In the genomic region with DNA sequence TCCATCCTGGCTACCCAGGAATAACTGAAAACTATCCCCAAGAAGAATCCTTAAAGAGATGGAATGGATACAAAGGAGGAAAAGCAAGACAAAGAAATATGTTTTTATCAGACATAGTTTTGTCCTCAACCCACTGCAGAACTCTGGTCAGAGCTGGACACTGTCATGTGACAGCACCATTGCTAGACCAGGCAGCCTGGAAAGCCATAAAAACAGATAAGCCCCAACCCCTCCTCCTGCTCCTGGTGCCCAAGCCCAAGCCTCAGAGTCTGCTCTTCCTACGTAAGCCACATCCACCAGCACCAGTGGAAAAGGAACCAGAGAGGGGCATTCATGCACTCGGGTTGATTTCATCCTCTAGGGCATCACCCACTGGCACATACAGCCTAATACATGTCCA, we compare ENCODE assay signal across 25 cellular contexts.
"Had no signal": no experiment of that assay in that cellular context is flagged by ENCODE, and none has a peak within 500 bp of the region (broad histone marks: within the 10 kb centered on the region; RNA-seq: fewer than 3 reads in every experiment).

No MANE protein-coding gene starts in this region.

- H3K27me3 ChIP-seq: colonic mucosa, pancreas, right lobe of liver, transverse colon, vagina had no signal

- DNase-seq: colonic mucosa; effector CD8-positive, alpha-beta T cell; foreskin fibroblast; gastrocnemius medialis; head of caudate nucleus; kidney glomerular epithelial cell; left colon; left ventricle myocardium inferior; lower lobe of right lung; natural killer cell; pancreas; right lobe of liver; small intestine; stimulated activated CD4-positive, alpha-beta T cell treated with anti-CD3 and anti-CD28 coated beads, Interleukin-12 subunit alpha, Interleukin-12 subunit beta, amount 100 ng/mL, for 4 hours; stimulated activated CD4-positive, alpha-beta T cell treated with anti-CD3 and anti-CD28 coated beads, Interleukin-1b, Interleukin-23, amount 100 ng/mL, for 48 hours; stimulated activated CD4-positive, alpha-beta T cell treated with anti-CD3 and anti-CD28 coated beads, Interleukin-4, amount 100 ng/mL, for 1 hour; stimulated activated CD8-positive, alpha-beta memory T cell treated with anti-CD3 and anti-CD28 coated beads, Interleukin-4, amount 100 ng/mL, for 48 hours; stimulated activated naive CD4-positive, alpha-beta T cell; stimulated activated naive CD8-positive, alpha-beta T cell treated with anti-CD3 and anti-CD28 coated beads, Interleukin-15, amount 100 ng/mL, for 72 hours; transverse colon had no signal

- H3K9me3 ChIP-seq: colonic mucosa, gastrocnemius medialis, left ventricle myocardium inferior, lower lobe of right lung, neutrophil, pancreas, right lobe of liver, suprapubic skin, transverse colon, vagina had no signal

- H3K4me3 ChIP-seq: colonic mucosa, gastrocnemius medialis, left ventricle myocardium inferior, lower lobe of right lung, pancreas, right lobe of liver, suprapubic skin, transverse colon, vagina had no signal

- H3K4me1 ChIP-seq: colonic mucosa, gastrocnemius medialis, left ventricle myocardium inferior, lower lobe of right lung, pancreas, right lobe of liver, suprapubic skin, vagina had no signal

- ATAC-seq: esophagus mucosa; gastrocnemius medialis; lower lobe of right lung; natural killer cell; pancreas; stimulated activated naive CD8-positive, alpha-beta T cell treated with anti-CD3 and anti-CD28 coated beads, Interleukin-15, amount 100 ng/mL, for 72 hours had no signal

- H3K27ac ChIP-seq: colonic mucosa, epithelial cell of prostate, gastrocnemius medialis, left ventricle myocardium inferior, lower lobe of right lung, neutrophil, pancreas, right lobe of liver, suprapubic skin, transverse colon, vagina had no signal

- H3K36me3 ChIP-seq: colonic mucosa, gastrocnemius medialis, left ventricle myocardium inferior, lower lobe of right lung, neutrophil, pancreas, right lobe of liver, suprapubic skin, transverse colon, vagina had no signal
